ENCODE assay signal across 1 cellular context in genomic region chr22:42196454-42196853, GRCh38.
TF ChIP-seq lines count a peak whose summit lies in the region.

No MANE protein-coding gene starts in this region.

TF ChIP-seq in GM12878, 131 proteins besides CTCF, POLR2A, EP300 and RAD21 (continued from another document):
- TF ChIP-seq ZNF687 (IDR thresholded peaks at IDR 0.05) (peak; percentile 54; the same call in 1 of the 2 replicates), ASH2L (IDR thresholded peaks at IDR 0.05; ENCODE audit: borderline replicate concordance, low read depth) (no peak), MEF2B (IDR thresholded peaks at IDR 0.05; ENCODE audit: partially characterized antibody, poor library complexity, severe bottlenecking) (peak; percentile 43), BCL3 (IDR thresholded peaks at IDR 0.05; ENCODE audit: borderline replicate concordance, insufficient read depth, low read depth, low read length, poor library complexity, severe bottlenecking) (no peak), NFIC (IDR thresholded peaks at IDR 0.05; ENCODE audit: low read depth, low read length) (no peak), RELA (IDR thresholded peaks at IDR 0.05; ENCODE audit: borderline replicate concordance, partially characterized antibody) (no peak)
